Comparison of ENCODE assay signal across 8 cellular contexts in genomic region chr6:56292505-56293181, GRCh38. TPM values are rescaled to one million over a fixed set of nuclear protein-coding genes. Genes with fewer than 3 reads are reported as not detected.
DNase-seq lines count a peak whose midpoint lies in the region; ATAC-seq, FAIRE-seq and TF ChIP-seq lines count a peak whose summit lies in the region.

No MANE protein-coding gene starts in this region.

- BruUV-seq in IMR-90 (replicated peaks; lab: Mats Ljungman, UMichigan) = no TSS peak

- H2AK9ac ChIP-seq in IMR-90 (replicated peaks; ENCODE audit: low read depth, low read length, poor library complexity) = peak overlapping the region; percentile 70

- no peak overlapping the region for H4K91ac ChIP-seq in IMR-90 (ENCODE audit: insufficient read depth, low read depth, low read length)

- in situ Hi-C loops in G401 (cut with HindIII; ENCODE audit: low sequenced_read_pairs) = no loop called here
- in situ Hi-C loops in IMR-90 (cut with MboI; ENCODE audit: low sequenced_read_pairs) = loop anchor here (5.0 to 25.0 kb wide), 3 partner anchors 310 to 1005 kb away; no protein-coding TSS in a partner anchor

- dilution Hi-C loops in IMR-90 (cut with HindIII; ENCODE audit: low sequenced_read_pairs, unreplicated experiment) = no loop called here

- no peak overlapping the region for H2BK15ac ChIP-seq in IMR-90 (ENCODE audit: low read depth, low read length)

- no peak overlapping the region for H2BK120ac ChIP-seq in IMR-90 (ENCODE audit: low read depth, low read length)

- CTCF ChIA-PET in IMR-90 (lab: Yijun Ruan, JAX) = interaction anchor here (0.6 to 1.6 kb wide), 7 partner anchors 13 to 1016 kb away, joined by 3 to 8 read pairs (median 3); no protein-coding TSS in a partner anchor

- TF ChIP-seq CTCF in IMR-90 (conservative IDR thresholded peaks at IDR 0.05; ENCODE audit: low read depth, low read length) (peak; percentile 79), OCI-LY1 (IDR thresholded peaks at IDR 0.05; ENCODE audit: low read length) (peak; percentile 26; the same call in 1 of the 2 replicates)

- peak; percentile 70 for DNase-seq in G401 (ENCODE audit: low spot score)
- peak; percentile 62 for DNase-seq in IMR-90
- DNase-seq in dermis blood vessel endothelial cell = peak; percentile 87
- DNase-seq in lung microvascular endothelial cell (ENCODE audit: low read depth in 2 of 2) = peak; percentile 80 to 83
- DNase-seq in activated CD4-positive, alpha-beta T cell treated with anti-CD3 and anti-CD28 coated beads, Interleukin-2, amount 50 U/mL, for 4 hours = no peak
- DNase-seq in activated naive CD8-positive, alpha-beta T cell treated with anti-CD3 and anti-CD28 coated beads for 36 hours = no peak
- DNase-seq in GM12891 (ENCODE audit: insufficient read length, low spot score) = no peak

- no peak overlapping the region for H3K27ac ChIP-seq in IMR-90 (ENCODE audit: insufficient read depth, low read length)
- no peak overlapping the region for H3K27ac ChIP-seq in OCI-LY1 (ENCODE audit: low read depth, low read length, poor library complexity, severe bottlenecking)

- no peaks in the 10 kb centered on the region for H3K9me1 ChIP-seq in IMR-90 (ENCODE audit: insufficient read depth, low read length)

- no peak overlapping the region for H3K23ac ChIP-seq in IMR-90 (ENCODE audit: low read depth, low read length)

- no peak overlapping the region for H2AK5ac ChIP-seq in IMR-90 (ENCODE audit: low read depth, low read length)

- H3K36me3 ChIP-seq in IMR-90 (ENCODE audit: control insufficient read depth, insufficient read depth, low read length) = no peaks in the 10 kb centered on the region
- H3K36me3 ChIP-seq in OCI-LY1 (ENCODE audit: insufficient read depth, low read length) = no peaks in the 10 kb centered on the region

- no peak overlapping the region; the same call in 1 of the 2 replicates for H4K5ac ChIP-seq in IMR-90 (ENCODE audit: low read depth, low read length)

- H2BK5ac ChIP-seq in IMR-90 (ENCODE audit: low read depth, low read length, poor library complexity, severe bottlenecking) = no peak overlapping the region

- no peaks in the 10 kb centered on the region for H3K4me1 Mint-ChIP-seq in activated naive CD8-positive, alpha-beta T cell treated with anti-CD3 and anti-CD28 coated beads for 36 hours

- no peaks in the 10 kb centered on the region; the same call in 1 of the 2 replicates for H3K27me3 ChIP-seq in IMR-90 (ENCODE audit: control insufficient read depth, insufficient read depth, low read length)
- no peaks in the 10 kb centered on the region for H3K27me3 ChIP-seq in OCI-LY1 (ENCODE audit: insufficient read depth, low read length)

- H3K4me1 ChIP-seq in IMR-90 (ENCODE audit: control insufficient read depth, insufficient read depth, low read length) = no peaks in the 10 kb centered on the region
- no peaks in the 10 kb centered on the region for H3K4me1 ChIP-seq in OCI-LY1 (ENCODE audit: insufficient read depth, low read length, severe bottlenecking)

- no peak overlapping the region for H3K27ac Mint-ChIP-seq in activated naive CD8-positive, alpha-beta T cell treated with anti-CD3 and anti-CD28 coated beads for 36 hours

- POLR2A ChIA-PET in IMR-90 (lab: Charles Lee; ENCODE audit: unreplicated experiment) = no interaction called here

- no CpG with 5 or more reads among the region's 1 CpG for WGBS in IMR-90 (ENCODE audit: extremely low coverage in 2 of 2, insufficient read length in 1 of 2), 2 experiments

- H3K79me2 ChIP-seq in OCI-LY1 (ENCODE audit: insufficient read depth, low read length) = no peaks in the 10 kb centered on the region

- FAIRE-seq in GM12891 (lab: Jason Lieb, UNC) = no peak

- H3K4me3 Mint-ChIP-seq in activated naive CD8-positive, alpha-beta T cell treated with anti-CD3 and anti-CD28 coated beads for 36 hours = no peak overlapping the region

- TF ChIP-seq POLR2A in IMR-90 (IDR thresholded peaks at IDR 0.05; ENCODE audit: low read depth, low read length) = no peak
- TF ChIP-seq POLR2A in GM12891 (IDR thresholded peaks at IDR 0.05; ENCODE audit: low read depth, low read length) = no peak

- H3K4me2 ChIP-seq in IMR-90 (ENCODE audit: low read depth, low read length) = no peak overlapping the region
- H3K4me2 ChIP-seq in OCI-LY1 (ENCODE audit: low read length) = no peak overlapping the region

- no peak overlapping the region for H3K14ac ChIP-seq in IMR-90 (replicated peaks; ENCODE audit: low read depth, low read length)

- no peak overlapping the region for H3K18ac ChIP-seq in IMR-90 (ENCODE audit: low read depth, low read length)

- no peaks in the 10 kb centered on the region for H3K36me3 Mint-ChIP-seq in activated naive CD8-positive, alpha-beta T cell treated with anti-CD3 and anti-CD28 coated beads for 36 hours

- no peaks in the 10 kb centered on the region for H3F3A ChIP-seq in OCI-LY1 (ENCODE audit: insufficient read depth, low read length)

- H3K4me3 ChIP-seq in IMR-90 (ENCODE audit: insufficient read depth, low read depth, low read length) = no peak overlapping the region
- no peak overlapping the region for H3K4me3 ChIP-seq in OCI-LY1 (ENCODE audit: low read depth, low read length, poor library complexity, severe bottlenecking)

- H3K79me1 ChIP-seq in IMR-90 (ENCODE audit: low read depth in 1 of 2, low read length in 2 of 2) = no peaks in the 10 kb centered on the region

- H3K9me3 ChIP-seq in IMR-90 (ENCODE audit: control insufficient read depth, insufficient read depth, low read length) (no peaks in the 10 kb centered on the region), OCI-LY1 (ENCODE audit: low read length) (no peaks in the 10 kb centered on the region)

- H2AFZ ChIP-seq in IMR-90 (replicated peaks; ENCODE audit: low read length, poor library complexity) = peak overlapping the region; percentile 83
- H2AFZ ChIP-seq in OCI-LY1 (ENCODE audit: low read length) = no peak overlapping the region

- no peak overlapping the region for H3K56ac ChIP-seq in IMR-90 (ENCODE audit: extremely low read depth, insufficient read depth, low read length)

- intact Hi-C loops in IMR-90 (cut with micrococcal nuclease) = loop anchor here (1.0 to 2.0 kb wide), 3 partner anchors 312 to 1016 kb away; no protein-coding TSS in a partner anchor

- peak; percentile 90 for TF ChIP-seq RAD21 in IMR-90 (IDR thresholded peaks at IDR 0.05; ENCODE audit: low read length)

- H2BK20ac ChIP-seq in IMR-90 (ENCODE audit: low read depth, low read length) = no peak overlapping the region

- no peaks in the 10 kb centered on the region for H3K9me2 ChIP-seq in OCI-LY1 (ENCODE audit: low read depth, low read length)

- H3K9ac ChIP-seq in IMR-90 (ENCODE audit: low read depth, low read length) = no peak overlapping the region
- H3K9ac ChIP-seq in OCI-LY1 (ENCODE audit: low read length) = no peak overlapping the region

- H3K4ac ChIP-seq in IMR-90 (ENCODE audit: low read depth, low read length) = no peak overlapping the region

- H4K8ac ChIP-seq in IMR-90 (ENCODE audit: low read depth in 2 of 2, low read length in 2 of 2) = no peak overlapping the region

- peak; percentile 92 for ATAC-seq in IMR-90 (ENCODE audit: low read depth)

- H4K20me1 ChIP-seq in IMR-90 (ENCODE audit: insufficient read depth, low read length) = no peaks in the 10 kb centered on the region
- no peaks in the 10 kb centered on the region for H4K20me1 ChIP-seq in OCI-LY1 (ENCODE audit: insufficient read depth, low read length)

- H3K27me3 Mint-ChIP-seq in activated naive CD8-positive, alpha-beta T cell treated with anti-CD3 and anti-CD28 coated beads for 36 hours = no peaks in the 10 kb centered on the region

- no peaks in the 10 kb centered on the region for H3K9me3 Mint-ChIP-seq in activated naive CD8-positive, alpha-beta T cell treated with anti-CD3 and anti-CD28 coated beads for 36 hours

TF ChIP-seq in IMR-90, 13 proteins besides CTCF, POLR2A, EP300 and RAD21 (continues in another document):
- TF ChIP-seq BHLHE40 (IDR thresholded peaks at IDR 0.05; ENCODE audit: low read depth, low read length) (no peak), SMC3 (IDR thresholded peaks at IDR 0.05; ENCODE audit: low read depth, low read length) (peak; percentile 87), RCOR1 (IDR thresholded peaks at IDR 0.05; ENCODE audit: insufficient replicate concordance, low read length) (no peak), ELK1 (IDR thresholded peaks at IDR 0.05; ENCODE audit: borderline replicate concordance, low read depth, low read length) (no peak)

TF ChIP-seq in GM12891, 5 proteins besides CTCF, POLR2A, EP300 and RAD21:
- no peak for TF ChIP-seq POU2F2 (IDR thresholded peaks at IDR 0.05; ENCODE audit: low read depth, low read length)
- TF ChIP-seq SPI1 (IDR thresholded peaks at IDR 0.05; ENCODE audit: low read depth, low read length) = no peak
- no peak for TF ChIP-seq PAX5 (IDR thresholded peaks at IDR 0.05; ENCODE audit: insufficient read depth, low read length, severe bottlenecking)
- TF ChIP-seq TAF1 (IDR thresholded peaks at IDR 0.05; ENCODE audit: low read depth, low read length) = no peak
- TF ChIP-seq POLR2AphosphoS5 (IDR thresholded peaks at IDR 0.05; ENCODE audit: low read depth, low read length) = no peak

RNA-seq across cellular contexts. Expression of gene COL21A1, which starts 45.3 kb away (rescaled TPM):
- not detected in 2 replicates for total RNA-seq in G401 (2014; rRNA removed; shearing (Covaris generic))
- total RNA-seq in IMR-90 (2012; rRNA removed) (not detected in 2 replicates), dermis blood vessel endothelial cell (0.05 and 0.34 TPM in 2 replicates), lung microvascular endothelial cell (0.44 and 0.79 TPM in 2 replicates)
- polyA plus RNA-seq in IMR-90 (2012; rRNA removed) = 0.05 TPM in 1 of 2 replicates, not detected in the other
- polyA plus RNA-seq in IMR-90 (2012; cell fraction: cytosol; rRNA removed) = 0.01 TPM in 1 of 2 replicates, not detected in the other
- polyA plus RNA-seq in IMR-90 (2012; cell fraction: nucleus; rRNA removed; ENCODE audit: low replicate concordance) = 0.22 TPM in 1 of 2 replicates, not detected in the other
- total RNA-seq in activated naive CD8-positive, alpha-beta T cell treated with anti-CD3 and anti-CD28 coated beads for 36 hours = not detected
- not detected for polyA plus RNA-seq in GM12891 (2012; ENCODE audit: low read depth, missing spikeins)

Comparison
In these comparisons a context has a peak if more than half of its experiments do, and no peak if none do; other contexts are left out.
1. DNase-seq: peak in G401 (single experiment), IMR-90 (single experiment), dermis blood vessel endothelial cell (single experiment) and lung microvascular endothelial cell (2 of 2); none in activated CD4-positive, alpha-beta T cell treated with anti-CD3 and anti-CD28 coated beads, Interleukin-2, amount 50 U/mL, for 4 hours (0 of 2), activated naive CD8-positive, alpha-beta T cell treated with anti-CD3 and anti-CD28 coated beads for 36 hours (single experiment) and GM12891 (single experiment).